ENCODE assay signal across 25 cellular contexts in genomic region chr13:29730253-29730652, GRCh38.
DNase-seq lines count a peak whose midpoint lies in the region; TF ChIP-seq lines count a peak whose summit lies in the region.
"Had no signal": no experiment of that assay in that cellular context is flagged by ENCODE, and none has a peak within 500 bp of the region (broad histone marks: within the 10 kb centered on the region; RNA-seq: fewer than 3 reads in every experiment).

No MANE protein-coding gene starts in this region.

- peaks cover 5% of the 10 kb centered on the region for H3K9me3 Mint-ChIP-seq in progenitor cell of endocrine pancreas (ENCODE audit: low read depth)
- H3K9me3 Mint-ChIP-seq in activated naive CD4-positive, alpha-beta T cell treated with anti-CD3 and anti-CD28 coated beads for 36 hours, result no peaks in the 10 kb centered on the region
- H3K9me3 Mint-ChIP-seq: activated naive CD4-positive, alpha-beta T cell treated with anti-CD3 and anti-CD28 coated beads, Interleukin-2, amount 50 U/mL, for 24 hours had no signal

- peaks cover 45% of the 10 kb centered on the region for H3K27me3 Mint-ChIP-seq in progenitor cell of endocrine pancreas
- peaks cover 45% of the 10 kb centered on the region for H3K27me3 Mint-ChIP-seq in activated naive CD4-positive, alpha-beta T cell treated with anti-CD3 and anti-CD28 coated beads for 36 hours (ENCODE audit: low read depth)

- TF ChIP-seq POLR2A in NB4 (IDR thresholded peaks at IDR 0.05; ENCODE audit: extremely low read depth, insufficient read length), result no peak

- no peak overlapping the region for H3K27ac Mint-ChIP-seq in progenitor cell of endocrine pancreas
- no peak overlapping the region for H3K27ac Mint-ChIP-seq in activated naive CD4-positive, alpha-beta T cell treated with anti-CD3 and anti-CD28 coated beads for 36 hours
- H3K27ac Mint-ChIP-seq: activated CD4-positive, alpha-beta T cell treated with anti-CD3 and anti-CD28 coated beads, Interleukin-2, amount 10 ng/mL, durations not matched to agents 7 days and 5 days; activated CD8-positive, alpha-beta memory T cell treated with anti-CD3 and anti-CD28 coated beads, Interleukin-2, amount 10 ng/mL, durations not matched to agents 7 days and 5 days; activated naive CD4-positive, alpha-beta T cell treated with anti-CD3 and anti-CD28 coated beads, Interleukin-2, amount 50 U/mL, for 24 hours; activated T-helper 1 cell treated with anti-CD3 and anti-CD28 coated beads, Interleukin-12 subunit alpha, Interleukin-12 subunit beta, Interleukin-2, Interleukin-4 antibody, amounts not matched to agents 30 ng/mL and 10 ng/mL and 1 ng/mL, durations not matched to agents 14 hours and 24 hours and 36 hours; T-helper 1 cell treated with Interleukin-12 subunit alpha and Interleukin-12 subunit beta and Interleukin-4 antibody, amounts not matched to agents 30 μg/mL and 1 μg/mL, for 36 hours had no signal

- TF ChIP-seq CTCF in GM12872 (IDR thresholded peaks at IDR 0.05; ENCODE audit: insufficient read depth, low read depth, low read length) (peak; percentile 27; the same call in 1 of the 3 replicates), NB4 (IDR thresholded peaks at IDR 0.05; ENCODE audit: low read depth, low read length) (no peak), cardiac fibroblast (IDR thresholded peaks at IDR 0.05; ENCODE audit: low read depth, low read length) (peak; percentile 13), progenitor cell of endocrine pancreas (IDR thresholded peaks at IDR 0.05; ENCODE audit: unreplicated experiment) (peak; percentile 15)

- H3K4me3 ChIP-seq in NB4 (ENCODE audit: low read depth, low read length) (no peak overlapping the region), cardiac fibroblast (replicated peaks in 1 of 2; ENCODE audit: low read depth in 2 of 2, low read length in 2 of 2) (no peak overlapping the region)
- H3K4me3 ChIP-seq: dorsolateral prefrontal cortex, GM23248, lung, SJCRH30, tibial artery had no signal

- H3K4me1 Mint-ChIP-seq in progenitor cell of endocrine pancreas (ENCODE audit: low read depth), result no peaks in the 10 kb centered on the region
- H3K4me1 Mint-ChIP-seq in activated naive CD4-positive, alpha-beta T cell treated with anti-CD3 and anti-CD28 coated beads for 36 hours (ENCODE audit: low read depth), result peaks cover 2% of the 10 kb centered on the region

- peak; percentile 22 for DNase-seq in NB4 (ENCODE audit: low read depth)
- no peak for DNase-seq in cardiac fibroblast (ENCODE audit: low read depth in 2 of 2)
- DNase-seq in progenitor cell of endocrine pancreas (ENCODE audit: low spot score, unreplicated experiment), result no peak
- DNase-seq in activated naive CD4-positive, alpha-beta T cell treated with anti-CD3 and anti-CD28 coated beads for 36 hours, result no peak
- no peak for DNase-seq in HuH-7 (ENCODE audit: low spot score)
- DNase-seq in HUDEP-2 (lab: John Stamatoyannopoulos, UW; ENCODE audit: unreplicated experiment in 76 of 76), result no peak
- DNase-seq: activated CD4-positive, alpha-beta T cell treated with anti-CD3 and anti-CD28 coated beads, Interleukin-2, amount 10 ng/mL, durations not matched to agents 7 days and 5 days; activated CD8-positive, alpha-beta memory T cell treated with anti-CD3 and anti-CD28 coated beads, Interleukin-2, amount 10 ng/mL, durations not matched to agents 7 days and 5 days; aorta; central memory CD4-positive, alpha-beta T cell; dorsolateral prefrontal cortex; GM23248; IMR-90; kidney; NCI-H1694; NCI-H526 treated with DMSO at 0.1 percent for 48 hours; SJCRH30; small intestine; stimulated activated naive CD8-positive, alpha-beta T cell treated with anti-CD3 and anti-CD28 coated beads, Interleukin-15, Interleukin-2, amounts not matched to agents 100 U/mL and 50 U/mL, for 24 hours; tibial artery had no signal

- no peak overlapping the region for H3K4me3 Mint-ChIP-seq in progenitor cell of endocrine pancreas (ENCODE audit: low read depth)
- no peak overlapping the region for H3K4me3 Mint-ChIP-seq in activated naive CD4-positive, alpha-beta T cell treated with anti-CD3 and anti-CD28 coated beads for 36 hours
- H3K4me3 Mint-ChIP-seq: activated CD4-positive, alpha-beta T cell treated with anti-CD3 and anti-CD28 coated beads, Interleukin-2, amount 10 ng/mL, durations not matched to agents 7 days and 5 days; activated CD8-positive, alpha-beta memory T cell treated with anti-CD3 and anti-CD28 coated beads, Interleukin-2, amount 10 ng/mL, durations not matched to agents 7 days and 5 days; activated naive CD4-positive, alpha-beta T cell treated with anti-CD3 and anti-CD28 coated beads, Interleukin-2, amount 50 U/mL, for 24 hours; activated T-helper 1 cell treated with anti-CD3 and anti-CD28 coated beads, Interleukin-12 subunit alpha, Interleukin-12 subunit beta, Interleukin-2, Interleukin-4 antibody, amounts not matched to agents 30 ng/mL and 10 ng/mL and 1 ng/mL, durations not matched to agents 14 hours and 24 hours and 36 hours; T-helper 1 cell treated with Interleukin-12 subunit alpha and Interleukin-12 subunit beta and Interleukin-4 antibody, amounts not matched to agents 30 μg/mL and 1 μg/mL, for 36 hours had no signal

- CTCF ChIA-PET in activated naive CD4-positive, alpha-beta T cell treated with anti-CD3 and anti-CD28 coated beads for 36 hours (lab: Charles Lee), result interaction anchor here (0.7 kb wide), 1 partner anchor 56 kb away, joined by 3 read pairs; no protein-coding TSS in a partner anchor

- H3K36me3 Mint-ChIP-seq in progenitor cell of endocrine pancreas (ENCODE audit: insufficient read depth), result peaks cover 3% of the 10 kb centered on the region
- no peaks in the 10 kb centered on the region for H3K36me3 Mint-ChIP-seq in activated naive CD4-positive, alpha-beta T cell treated with anti-CD3 and anti-CD28 coated beads for 36 hours (ENCODE audit: low read depth)
- H3K36me3 Mint-ChIP-seq: activated CD8-positive, alpha-beta memory T cell treated with anti-CD3 and anti-CD28 coated beads, Interleukin-2, amount 10 ng/mL, durations not matched to agents 7 days and 5 days; activated naive CD4-positive, alpha-beta T cell treated with anti-CD3 and anti-CD28 coated beads, Interleukin-2, amount 50 U/mL, for 24 hours had no signal

- intact Hi-C loops in activated naive CD4-positive, alpha-beta T cell treated with anti-CD3 and anti-CD28 coated beads for 36 hours (cut with micrococcal nuclease), result no loop called here
